8 cellular contexts compared by ENCODE assay signal in the genomic region with DNA sequence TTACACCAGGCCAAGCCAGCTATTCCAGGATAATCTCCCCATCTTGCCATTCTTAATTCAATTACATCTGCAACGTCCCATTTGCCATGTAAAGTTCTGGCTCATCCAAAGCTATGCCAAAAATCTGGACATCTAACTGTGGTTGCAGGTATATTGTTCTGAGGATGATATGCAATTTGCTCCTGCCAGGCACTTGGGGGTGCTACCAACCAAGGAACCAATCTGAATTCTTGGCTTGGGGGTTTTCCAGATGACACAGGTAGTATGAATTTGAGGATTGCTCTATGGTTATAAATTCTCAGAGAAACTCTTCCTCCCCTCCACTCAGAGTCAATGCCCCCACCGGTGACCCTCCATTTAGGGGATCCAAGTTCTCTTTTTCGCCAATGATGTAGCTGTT. TPM values are rescaled to one million over a fixed set of nuclear protein-coding genes. Genes with fewer than 3 reads are reported as not detected.
A peak's percentile ranks its signal among the peaks of the same experiment; 100 is the strongest.
DNase-seq lines count a peak whose midpoint lies in the region; ATAC-seq and TF ChIP-seq lines count a peak whose summit lies in the region.

No MANE protein-coding gene starts in this region.

- H3K4me3 Mint-ChIP-seq in osteocyte (ENCODE audit: unreplicated experiment): no peak overlapping the region
- no peak overlapping the region for H3K4me3 Mint-ChIP-seq in activated CD4-positive, alpha-beta memory T cell treated with anti-CD3 and anti-CD28 coated beads, Interleukin-2, amount 10 ng/mL, durations not matched to agents 7 days and 5 days

- peaks cover 4% of the 10 kb centered on the region for H3K4me1 Mint-ChIP-seq in osteocyte (ENCODE audit: unreplicated experiment)
- H3K4me1 Mint-ChIP-seq in activated CD4-positive, alpha-beta memory T cell treated with anti-CD3 and anti-CD28 coated beads, Interleukin-2, amount 10 ng/mL, durations not matched to agents 7 days and 5 days: peaks cover 7% of the 10 kb centered on the region

- POLR2A ChIA-PET in activated CD4-positive, alpha-beta memory T cell treated with anti-CD3 and anti-CD28 coated beads, Interleukin-2, amount 10 ng/mL, durations not matched to agents 7 days and 5 days (lab: Charles Lee): interaction anchor here (0.9 to 1.6 kb wide), 2 partner anchors 336 to 338 kb away, joined by 3 to 5 read pairs; no protein-coding TSS in a partner anchor

- H3K4me1 ChIP-seq in cardiac muscle cell (ENCODE audit: low read depth): peaks cover 4% of the 10 kb centered on the region
- peaks cover 3% of the 10 kb centered on the region for H3K4me1 ChIP-seq in right cardiac atrium (ENCODE audit: control insufficient read depth, insufficient read depth, low read length)

- H3K36me3 Mint-ChIP-seq in osteocyte (ENCODE audit: unreplicated experiment): peaks cover 2% of the 10 kb centered on the region
- H3K36me3 Mint-ChIP-seq in activated CD4-positive, alpha-beta memory T cell treated with anti-CD3 and anti-CD28 coated beads, Interleukin-2, amount 10 ng/mL, durations not matched to agents 7 days and 5 days (ENCODE audit: low read depth): no peaks in the 10 kb centered on the region

- ATAC-seq in right cardiac atrium (no peak), GM19452 (IDR thresholded peaks at IDR 0.05; ENCODE audit: unreplicated experiment) (no peak)

- no peaks in the 10 kb centered on the region for H3K36me3 ChIP-seq in cardiac muscle cell

- CTCF ChIA-PET in activated CD4-positive, alpha-beta memory T cell treated with anti-CD3 and anti-CD28 coated beads, Interleukin-2, amount 10 ng/mL, durations not matched to agents 7 days and 5 days (lab: Charles Lee): interaction anchor here (0.5 to 6.4 kb wide), 33 partner anchors 10 to 805 kb away, joined by 3 to 77 read pairs (median 4); a partner anchor contains a TSS

- no peak overlapping the region for H3K27ac ChIP-seq in cardiac muscle cell
- no peak overlapping the region for H3K27ac ChIP-seq in right cardiac atrium (ENCODE audit: low read length)

- H3K9me3 ChIP-seq in cardiac muscle cell (ENCODE audit: low read depth) (no peaks in the 10 kb centered on the region), right cardiac atrium (ENCODE audit: control insufficient read depth, low read length) (no peaks in the 10 kb centered on the region)

- intact Hi-C loops in right cardiac atrium (cut with DNase I): loop anchor here (5.0 to 10.0 kb wide), 5 partner anchors 202 to 432 kb away; a partner anchor contains a TSS

- H3K27me3 Mint-ChIP-seq in osteocyte (ENCODE audit: unreplicated experiment): no peaks in the 10 kb centered on the region
- no peaks in the 10 kb centered on the region for H3K27me3 Mint-ChIP-seq in activated CD4-positive, alpha-beta memory T cell treated with anti-CD3 and anti-CD28 coated beads, Interleukin-2, amount 10 ng/mL, durations not matched to agents 7 days and 5 days

- no peaks in the 10 kb centered on the region for H3K9me3 Mint-ChIP-seq in osteocyte (ENCODE audit: unreplicated experiment)
- no peaks in the 10 kb centered on the region for H3K9me3 Mint-ChIP-seq in activated CD4-positive, alpha-beta memory T cell treated with anti-CD3 and anti-CD28 coated beads, Interleukin-2, amount 10 ng/mL, durations not matched to agents 7 days and 5 days

- H3K27ac Mint-ChIP-seq in osteocyte (ENCODE audit: unreplicated experiment): no peak overlapping the region
- H3K27ac Mint-ChIP-seq in activated CD4-positive, alpha-beta memory T cell treated with anti-CD3 and anti-CD28 coated beads, Interleukin-2, amount 10 ng/mL, durations not matched to agents 7 days and 5 days: no peak overlapping the region

- 57% methylated on average over 3 of the region's 3 CpGs for WGBS in right cardiac atrium

- DNase-seq in cardiac muscle cell (ENCODE audit: low read depth in 1 of 2, low spot score in 1 of 2): peak; percentile 21 to 22
- no peak for DNase-seq in right cardiac atrium
- peak; percentile 40 for DNase-seq in RKO (ENCODE audit: low spot score)
- DNase-seq in cerebellar cortex (ENCODE audit: low spot score): peak; percentile 23
- DNase-seq in osteocyte (ENCODE audit: extremely low spot score, unreplicated experiment): no peak
- no peak for DNase-seq in OCI-M2 (lab: John Stamatoyannopoulos, UW; ENCODE audit: unreplicated experiment)
- no peak for DNase-seq in activated CD4-positive, alpha-beta memory T cell treated with anti-CD3 and anti-CD28 coated beads, Interleukin-2, amount 10 ng/mL, durations not matched to agents 7 days and 5 days

- no peak overlapping the region for H3K4me3 ChIP-seq in cardiac muscle cell
- H3K4me3 ChIP-seq in right cardiac atrium (ENCODE audit: low read length): no peak overlapping the region

- H3K27me3 ChIP-seq in cardiac muscle cell (no peaks in the 10 kb centered on the region), right cardiac atrium (ENCODE audit: control insufficient read depth, insufficient read depth) (no peaks in the 10 kb centered on the region)

- peak; percentile 55 for TF ChIP-seq CTCF in cardiac muscle cell (IDR thresholded peaks at IDR 0.05; ENCODE audit: low read depth, low read length)
- peak; percentile 52 for TF ChIP-seq CTCF in osteocyte (IDR thresholded peaks at IDR 0.05)

RNA-seq across cellular contexts. Expression of a gene that starts 33.0 kb away (rescaled TPM):
- total RNA-seq in cardiac muscle cell (29.8 and 41.6 TPM in 2 replicates), right cardiac atrium (10 to 100 TPM; 33.0 to 41.8 (median 33.3) TPM), osteocyte (19.4 and 22.5 TPM in 2 replicates)
- polyA plus RNA-seq in cardiac muscle cell (43.6 and 73.6 TPM in 2 replicates), right cardiac atrium (29.3 TPM)
- 10 to 100 TPM; 20.1 to 22.8 TPM for total RNA-seq in activated CD4-positive, alpha-beta memory T cell treated with anti-CD3 and anti-CD28 coated beads, Interleukin-2, amount 10 ng/mL, durations not matched to agents 7 days and 5 days

Comparison
In these comparisons a context has a peak if more than half of its experiments do, and no peak if none do; other contexts are left out.
1. DNase-seq: peak in cardiac muscle cell (2 of 2), RKO (single experiment) and cerebellar cortex (single experiment); none in right cardiac atrium (0 of 3), osteocyte (single experiment), OCI-M2 (single experiment) and activated CD4-positive, alpha-beta memory T cell treated with anti-CD3 and anti-CD28 coated beads, Interleukin-2, amount 10 ng/mL, durations not matched to agents 7 days and 5 days (single experiment).